1 cellular context compared by ENCODE assay signal in genomic region chr9:7241694-7242093, GRCh38.
TF ChIP-seq lines count a peak whose summit lies in the region.

No MANE protein-coding gene starts in this region.

TF ChIP-seq in GM23338, 12 proteins besides CTCF, POLR2A, EP300 and RAD21 (continued from another document):
- TF ChIP-seq ZNF462 (CRISPR knock-in tag; IDR thresholded peaks at IDR 0.05) (no peak), JUNB (IDR thresholded peaks at IDR 0.05; ENCODE audit: unreplicated experiment) (no peak), POLR2AphosphoS5 (IDR thresholded peaks at IDR 0.05; ENCODE audit: low read depth) (no peak), ZNF114 (CRISPR knock-in tag; IDR thresholded peaks at IDR 0.05) (no peak), NANOG (IDR thresholded peaks at IDR 0.05; ENCODE audit: borderline replicate concordance) (no peak), ZNF331 (CRISPR knock-in tag; IDR thresholded peaks at IDR 0.05; ENCODE audit: low read depth) (no peak), EZH2phosphoT487 (IDR thresholded peaks at IDR 0.05; ENCODE audit: unreplicated experiment) (no peak), REST (IDR thresholded peaks at IDR 0.05; ENCODE audit: unreplicated experiment) (no peak), STAT1 (IDR thresholded peaks at IDR 0.05; ENCODE audit: unreplicated experiment) (no peak), CREB1 (CRISPR knock-in tag; IDR thresholded peaks at IDR 0.05; ENCODE audit: low read depth) (no peak), ETS1 (IDR thresholded peaks at IDR 0.05) (no peak)
